Comparison of ENCODE assay signal across 25 cellular contexts in the genomic region with DNA sequence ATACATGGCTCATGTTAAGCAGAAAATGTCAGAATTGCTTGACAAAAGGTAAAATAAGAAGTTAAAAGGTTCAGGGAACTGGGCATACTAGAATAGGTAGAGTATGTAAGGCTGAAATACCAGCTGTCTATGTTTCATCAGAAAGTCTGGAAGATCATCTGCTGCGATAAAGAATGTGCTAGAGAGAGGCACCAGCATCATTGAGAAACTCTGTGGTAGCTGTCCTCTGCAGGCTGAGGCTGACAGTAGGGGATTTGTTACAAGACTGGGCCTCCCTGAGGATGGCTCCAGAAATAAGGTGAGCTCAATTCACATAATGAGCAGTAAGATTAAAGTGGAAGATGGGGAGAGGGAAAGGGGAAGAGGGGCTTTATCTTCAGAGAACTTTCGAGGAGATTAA.
"Had no signal": no experiment of that assay in that cellular context is flagged by ENCODE, and none has a peak within 500 bp of the region (broad histone marks: within the 10 kb centered on the region; RNA-seq: fewer than 3 reads in every experiment).

No MANE protein-coding gene starts in this region.

- H3K9me3 ChIP-seq: colonic mucosa, esophagus muscularis mucosa, esophagus squamous epithelium, gastrocnemius medialis, gastroesophageal sphincter, heart left ventricle, heart right ventricle had no signal

- ATAC-seq: effector memory CD8-positive, alpha-beta T cell; esophagus mucosa; foreskin keratinocyte; gastrocnemius medialis; gastroesophageal sphincter; heart left ventricle; heart right ventricle had no signal

- H3K9me3 Mint-ChIP-seq: dendritic cell treated with granulocyte-macrophage colony-stimulating factor and Interleukin-4, amounts not matched to agents 40 ng/mL and 50 ng/mL, for 4 days; effector memory CD8-positive, alpha-beta T cell; endodermal cell had no signal

- H3K4me3 Mint-ChIP-seq: dendritic cell treated with granulocyte-macrophage colony-stimulating factor and Interleukin-4, amounts not matched to agents 40 ng/mL and 50 ng/mL, for 4 days; effector memory CD8-positive, alpha-beta T cell; endodermal cell had no signal

- H3K27me3 ChIP-seq: colonic mucosa, dorsolateral prefrontal cortex, esophagus muscularis mucosa, esophagus squamous epithelium, gastrocnemius medialis, heart left ventricle, heart right ventricle had no signal

- H3K4me1 Mint-ChIP-seq: endodermal cell had no signal

- H3K27ac ChIP-seq: colonic mucosa, coronary artery, dorsolateral prefrontal cortex, epithelial cell of prostate, esophagus muscularis mucosa, esophagus squamous epithelium, foreskin keratinocyte, gastrocnemius medialis, gastroesophageal sphincter, heart left ventricle, heart right ventricle had no signal

- H3K4me3 ChIP-seq: colonic mucosa, coronary artery, dorsolateral prefrontal cortex, esophagus muscularis mucosa, esophagus squamous epithelium, gastrocnemius medialis, gastroesophageal sphincter, heart left ventricle, heart right ventricle had no signal

- H3K4me1 ChIP-seq: foreskin keratinocyte had no signal

- H3K27ac Mint-ChIP-seq: dendritic cell treated with granulocyte-macrophage colony-stimulating factor and Interleukin-4, amounts not matched to agents 40 ng/mL and 50 ng/mL, for 4 days; effector memory CD8-positive, alpha-beta T cell; endodermal cell had no signal

- DNase-seq: colonic mucosa; cortex of kidney; dermis blood vessel endothelial cell; dorsolateral prefrontal cortex; effector CD4-positive, alpha-beta T cell; effector CD8-positive, alpha-beta T cell; effector memory CD4-positive, alpha-beta T cell; effector memory CD8-positive, alpha-beta T cell; endodermal cell; erythroblast; esophagus squamous epithelium; foreskin fibroblast; foreskin keratinocyte; foreskin melanocyte; gastrocnemius medialis; glutamatergic neuron; head of caudate nucleus; heart left ventricle; heart right ventricle had no signal

- H3K36me3 ChIP-seq: colonic mucosa, esophagus muscularis mucosa, esophagus squamous epithelium, gastrocnemius medialis, gastroesophageal sphincter, heart left ventricle, heart right ventricle had no signal
